ENCODE assay signal across 17 cellular contexts in the genomic region with DNA sequence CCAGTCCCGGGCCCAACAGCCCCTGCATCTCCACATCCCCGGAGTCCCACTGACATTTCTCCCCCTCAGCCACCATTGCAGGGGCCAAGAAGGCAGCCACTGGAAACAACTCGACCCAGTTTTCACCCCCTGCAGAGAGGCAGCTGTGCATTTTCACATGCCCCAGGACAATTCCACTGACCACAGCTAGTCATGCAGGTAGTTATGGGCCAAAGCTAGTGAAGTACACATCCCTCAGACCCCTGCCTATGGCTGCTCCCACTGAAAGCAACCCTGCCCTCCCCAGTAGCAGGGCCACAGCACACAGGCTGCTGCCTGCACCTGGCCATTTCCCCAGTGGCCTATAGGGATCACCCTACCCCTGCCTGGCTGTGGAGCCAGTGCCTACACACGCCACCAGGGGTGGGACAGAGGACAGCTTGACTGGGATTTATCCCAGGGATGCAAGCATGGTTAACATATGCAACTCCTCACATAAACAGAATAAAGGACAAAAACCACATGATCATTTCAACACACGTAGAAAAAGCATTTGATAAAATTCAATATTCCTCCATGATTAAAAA.
DNase-seq lines count a peak whose midpoint lies in the region; ATAC-seq, FAIRE-seq and TF ChIP-seq lines count a peak whose summit lies in the region.
"Had no signal": no experiment of that assay in that cellular context is flagged by ENCODE, and none has a peak within 500 bp of the region (broad histone marks: within the 10 kb centered on the region; RNA-seq: fewer than 3 reads in every experiment).

No MANE protein-coding gene starts in this region.

- H3K23me2 ChIP-seq in H9 (ENCODE audit: insufficient read length, low read depth, low read length, poor library complexity, severe bottlenecking) (no peaks in the 10 kb centered on the region), H1 (ENCODE audit: low read depth, low read length) (no peaks in the 10 kb centered on the region)

- H3K4me2 ChIP-seq in H9 (ENCODE audit: insufficient read depth, insufficient read length, low read length) (no peak overlapping the region), H1 (ENCODE audit: insufficient read depth in 1 of 2, low read depth in 2 of 2, low read length in 2 of 2) (no peak overlapping the region), HepG2 (ENCODE audit: low read depth, low read length) (no peak overlapping the region)

- H2BK12ac ChIP-seq in H9 (ENCODE audit: insufficient read length, low read depth, low read length) (no peak overlapping the region), H1 (ENCODE audit: low read depth, low read length) (no peak overlapping the region)

- H2BK120ac ChIP-seq in H9 (ENCODE audit: low read depth, low read length, poor library complexity, severe bottlenecking), result no peak overlapping the region
- no peak overlapping the region for H2BK120ac ChIP-seq in H1 (replicated peaks; ENCODE audit: low read depth, low read length)

- POLR2A ChIA-PET in H1 (lab: Charles Lee; ENCODE audit: partially characterized antibody) (interaction anchor here (0.6 kb wide), 2 partner anchors 92 to 595 kb away, joined by 4 read pairs; no protein-coding TSS in a partner anchor), HepG2 (lab: Yijun Ruan, JAX) (no interaction called here)

- intact Hi-C loops in HepG2 (cut with micrococcal nuclease; ENCODE audit: unreplicated experiment), result no loop called here

- TF ChIP-seq EP300 in H1 (IDR thresholded peaks at IDR 0.05; ENCODE audit: borderline replicate concordance in 1 of 2, low read depth in 2 of 2, low read length in 2 of 2), result no peak
- TF ChIP-seq EP300 in HepG2 (IDR thresholded peaks at IDR 0.05; ENCODE audit: low read depth in 2 of 2, low read length in 2 of 2), result no peak
- no peak for TF ChIP-seq EP300 in HepG2 (CRISPR knock-in tag; IDR thresholded peaks at IDR 0.05; ENCODE audit: borderline replicate concordance)

- H3K27ac ChIP-seq in H9 (ENCODE audit: insufficient read length, low read depth, low read length) (no peak overlapping the region), H1 (ENCODE audit: low read depth, low read length) (no peak overlapping the region), HepG2 (ENCODE audit: extremely low read length, insufficient read depth, low read length) (no peak overlapping the region)
- H3K27ac ChIP-seq: C4-2B, RWPE1 had no signal

- FAIRE-seq in H1 (lab: Jason Lieb, UNC) (no peak), HepG2 (lab: Jason Lieb, UNC) (no peak), GM19239 (lab: Jason Lieb, UNC) (no peak)
- FAIRE-seq: A204.1 had no signal

- TF ChIP-seq RAD21 in H1 (IDR thresholded peaks at IDR 0.05 in 1 of 2, conservative IDR thresholded peaks at IDR 0.05 in 1 of 2; ENCODE audit: low read depth in 2 of 2, low read length in 2 of 2) (peak; percentile 43 to 54), HepG2 (CRISPR knock-in tag; IDR thresholded peaks at IDR 0.05) (no peak)

- H3K56ac ChIP-seq in H9 (ENCODE audit: insufficient read length, low read depth, low read length), result no peak overlapping the region
- H3K56ac ChIP-seq in H1 (replicated peaks; ENCODE audit: insufficient read length, low read depth, low read length), result no peak overlapping the region

- H3K14ac ChIP-seq in H9 (ENCODE audit: insufficient read depth, low read length), result peak overlapping the region; percentile 56; the same call in 1 of the 2 replicates
- H3K14ac ChIP-seq in H1 (ENCODE audit: insufficient read length), result no peak overlapping the region

- no peak overlapping the region for H2BK15ac ChIP-seq in H9 (ENCODE audit: low read depth, low read length)
- no peak overlapping the region for H2BK15ac ChIP-seq in H1 (ENCODE audit: low read length)

- H3K9ac ChIP-seq in H9 (ENCODE audit: extremely low read depth, insufficient read length, low read length) (no peak overlapping the region), H1 (replicated peaks in 1 of 4; ENCODE audit: extremely low read depth in 1 of 4, low read depth in 3 of 4, low read length in 3 of 4) (no peak overlapping the region), HepG2 (ENCODE audit: insufficient read depth, low read depth, low read length) (no peak overlapping the region)

- H3K79me2 ChIP-seq in H9 (ENCODE audit: insufficient read depth, low read length) (no peaks in the 10 kb centered on the region), H1 (ENCODE audit: control insufficient read depth in 1 of 2, insufficient read depth in 2 of 2, low read length in 2 of 2) (no peaks in the 10 kb centered on the region), HepG2 (ENCODE audit: insufficient read depth, low read length) (no peaks in the 10 kb centered on the region)

- H3K36me3 ChIP-seq in GM06990 (ENCODE audit: control insufficient read depth, insufficient read depth, low read length), result no peaks in the 10 kb centered on the region; the same call in none of the 2 replicates
- no peaks in the 10 kb centered on the region for H3K36me3 ChIP-seq in H1 (ENCODE audit: control insufficient read depth in 2 of 4, insufficient read depth in 4 of 4, low read length in 3 of 4)
- H3K36me3 ChIP-seq in HepG2 (replicated peaks in 1 of 2; ENCODE audit: control insufficient read depth in 1 of 2, insufficient read depth in 2 of 2, low read length in 2 of 2), result no peaks in the 10 kb centered on the region

- H3K18ac ChIP-seq in H9 (ENCODE audit: insufficient read length, low read depth, low read length) (no peak overlapping the region), H1 (ENCODE audit: extremely low read depth, low read length) (no peak overlapping the region)

- H3K79me1 ChIP-seq in H9 (ENCODE audit: insufficient read depth, low read depth, low read length, poor library complexity, severe bottlenecking) (no peaks in the 10 kb centered on the region), H1 (ENCODE audit: low read depth, low read length) (no peaks in the 10 kb centered on the region)

- TF ChIP-seq POLR2A in H1 (IDR thresholded peaks at IDR 0.05; ENCODE audit: control extremely low read depth in 1 of 2, low read depth in 2 of 2, low read length in 2 of 2) (no peak), HepG2 (IDR thresholded peaks at IDR 0.05; ENCODE audit: insufficient read depth in 1 of 2, low read depth in 2 of 2, low read length in 2 of 2) (no peak)

- H4K8ac ChIP-seq in H9 (replicated peaks; ENCODE audit: insufficient read length, low read depth, low read length) (no peak overlapping the region), H1 (ENCODE audit: extremely low read depth, insufficient read depth, low read length) (no peak overlapping the region)

- H4K5ac ChIP-seq in H9 (ENCODE audit: insufficient read length, low read depth, low read length), result no peak overlapping the region
- no peak overlapping the region for H4K5ac ChIP-seq in H1 (ENCODE audit: insufficient read length, low read depth, low read length)

- H3K4me1 Mint-ChIP-seq in H9, result peaks cover 5 to 10% of the 10 kb centered on the region in 2 experiments

- H2AFZ ChIP-seq in H9 (ENCODE audit: low read length) (no peak overlapping the region), H1 (ENCODE audit: low read length) (no peak overlapping the region), HepG2 (ENCODE audit: low read length) (no peak overlapping the region)

- no peak overlapping the region for H2BK5ac ChIP-seq in H9 (ENCODE audit: insufficient read length, low read length)
- no peak overlapping the region for H2BK5ac ChIP-seq in H1 (ENCODE audit: low read depth, low read length)

- H3K4me3 Mint-ChIP-seq in H9, result no peak overlapping the region
- H3K4me3 Mint-ChIP-seq: HFFc6, IgD-negative memory B cell had no signal

- CTCF ChIA-PET in H1 (lab: Charles Lee; ENCODE audit: partially characterized antibody), result interaction anchor here (0.8 to 1.7 kb wide), 4 partner anchors 16 to 31 kb away, joined by 4 to 6 read pairs (median 4); no protein-coding TSS in a partner anchor
- CTCF ChIA-PET in HepG2 (lab: Yijun Ruan, JAX; ENCODE audit: low intra/inter-chr PET ratio, low total read pairs), result no interaction called here

- H3K4ac ChIP-seq in H9 (ENCODE audit: low read depth, low read length) (no peak overlapping the region), H1 (replicated peaks; ENCODE audit: insufficient read length, low read depth, low read length) (no peak overlapping the region)

- H2AK5ac ChIP-seq in H9 (ENCODE audit: insufficient read length, low read length) (no peak overlapping the region), H1 (ENCODE audit: low read depth, low read length) (no peak overlapping the region)

- TF ChIP-seq CTCF in GM06990 (IDR thresholded peaks at IDR 0.05; ENCODE audit: insufficient read depth, low read length, poor library complexity, severe bottlenecking), result peak; percentile 5
- TF ChIP-seq CTCF in H9 (conservative IDR thresholded peaks at IDR 0.05), result peak; percentile 65
- peak; percentile 64 to 87 (median 67) for TF ChIP-seq CTCF in H1 (IDR thresholded peaks at IDR 0.05; ENCODE audit: control extremely low read depth in 1 of 3, insufficient read depth in 1 of 3, low read depth in 1 of 3, low read length in 3 of 3)
- TF ChIP-seq CTCF in HepG2 (CRISPR knock-in tag; IDR thresholded peaks at IDR 0.05), result peak; percentile 13; the same call in 1 of the 2 replicates

- H3K36me3 Mint-ChIP-seq in H9 (ENCODE audit: insufficient read depth in 1 of 3, low read depth in 3 of 3), result no peaks in the 10 kb centered on the region
- H3K36me3 Mint-ChIP-seq: IgD-negative memory B cell had no signal

- in situ Hi-C loops in HepG2 (cut with HindIII; ENCODE audit: extremely low pct_ligation_motif_present, low pct_unique_long_range_greater_than_20kb), result no loop called here

- H3K27me3 ChIP-seq in GM06990 (replicated peaks; ENCODE audit: control insufficient read depth, insufficient read depth, low read length) (no peaks in the 10 kb centered on the region), H9 (ENCODE audit: insufficient read depth, low read length) (no peaks in the 10 kb centered on the region), H1 (replicated peaks in 1 of 4; ENCODE audit: control insufficient read depth in 3 of 4, extremely low read depth in 1 of 4, insufficient read depth in 3 of 4, low read length in 3 of 4) (no peaks in the 10 kb centered on the region), HepG2 (ENCODE audit: control insufficient read depth in 1 of 2, insufficient read depth in 2 of 2, low read length in 2 of 2) (no peaks in the 10 kb centered on the region; a peak in 1 of 5 replicates)

- DNase-seq in GM06990 (ENCODE audit: extremely low read depth, insufficient read length), result no peak
- peak; percentile 64 for DNase-seq in H9
- no peak for DNase-seq in H1 (ENCODE audit: low read depth in 1 of 2, low spot score in 2 of 2)
- no peak for DNase-seq in HepG2 (ENCODE audit: low spot score)
- no peak for DNase-seq in GM19239 (ENCODE audit: insufficient read length, low spot score)
- no peak for DNase-seq in AML-193 (lab: John Stamatoyannopoulos, UW)
- DNase-seq: DMS 273 treated with DMSO at 0.1 percent for 48 hours, HFFc6, NCI-H187, NCI-H345, NCI-H69 had no signal

- ATAC-seq in HepG2, result peak; percentile 98
- ATAC-seq in HG03108 (IDR thresholded peaks at IDR 0.05; ENCODE audit: unreplicated experiment), result no peak
- ATAC-seq in HG02870 (IDR thresholded peaks at IDR 0.05; ENCODE audit: unreplicated experiment), result no peak

- no peaks in the 10 kb centered on the region for H3K27me3 Mint-ChIP-seq in H9 (ENCODE audit: low read depth)

- H3T11ph ChIP-seq in H9 (ENCODE audit: low read length), result no peak overlapping the region

- WGBS in H9 (ENCODE audit: extremely low coverage, insufficient read length, low lambda C conversion rate), result no CpG with 5 or more reads among the region's 5 CpGs
- 81% methylated on average over 5 of the region's 5 CpGs; no CpG with 5 or more reads in 1 of the 2 experiments for WGBS in H1 (ENCODE audit: extremely low coverage in 1 of 2, insufficient coverage in 1 of 2, insufficient read length in 1 of 2, insufficient replicate concordance in 2 of 2, low coverage in 1 of 2, low lambda C conversion rate in 2 of 2, missing lambda C conversion rate in 1 of 2), 2 experiments
- WGBS in HepG2 (ENCODE audit: low lambda C conversion rate), result 0% methylated on average over 4 of the region's 5 CpGs

- no peaks in the 10 kb centered on the region for H4K20me1 ChIP-seq in H9 (ENCODE audit: control insufficient read depth, insufficient read depth, insufficient read length)
- H4K20me1 ChIP-seq in H1 (replicated peaks in 1 of 2; ENCODE audit: control insufficient read depth in 1 of 2, insufficient read depth in 2 of 2, low read length in 2 of 2), result no peaks in the 10 kb centered on the region
- H4K20me1 ChIP-seq in HepG2 (ENCODE audit: insufficient read depth, low read length), result no peaks in the 10 kb centered on the region

- no TSS peak for BruUV-seq in HepG2 (replicated peaks; lab: Mats Ljungman, UMichigan)

- no peak overlapping the region for H3K27ac Mint-ChIP-seq in H9
- H3K27ac Mint-ChIP-seq: HFFc6, IgD-negative memory B cell had no signal

- no peak overlapping the region for H3K23ac ChIP-seq in H9 (ENCODE audit: insufficient read length, low read depth, low read length)
- H3K23ac ChIP-seq in H1 (ENCODE audit: insufficient read length), result no peak overlapping the region

- H3K4me1 ChIP-seq in H9 (ENCODE audit: insufficient read depth, low read length) (no peaks in the 10 kb centered on the region; the same call in 1 of the 2 replicates), H1 (replicated peaks in 1 of 4; ENCODE audit: control insufficient read depth in 3 of 4, insufficient read depth in 4 of 4, low read length in 3 of 4) (peaks cover 0 to 2% (median 0%) of the 10 kb centered on the region in 4 experiments; a peak in 1 of 7 replicates), HepG2 (ENCODE audit: insufficient read depth, low read length) (no peaks in the 10 kb centered on the region)

- H2BK20ac ChIP-seq in H9 (ENCODE audit: low read depth, low read length, poor library complexity, severe bottlenecking) (no peak overlapping the region), H1 (ENCODE audit: low read length) (no peak overlapping the region)

- no peaks in the 10 kb centered on the region for H3K9me3 Mint-ChIP-seq in H9
- H3K9me3 Mint-ChIP-seq: HFFc6 had no signal

- H3K9me3 ChIP-seq in H9 (ENCODE audit: control insufficient read depth, low read depth, low read length), result no peaks in the 10 kb centered on the region
- no peaks in the 10 kb centered on the region for H3K9me3 ChIP-seq in H1 (ENCODE audit: insufficient read depth in 2 of 2, low read depth in 1 of 2, low read length in 1 of 2)
- H3K9me3 ChIP-seq in HepG2 (ENCODE audit: low read length), result no peaks in the 10 kb centered on the region

- no peak overlapping the region for H4K91ac ChIP-seq in H9 (ENCODE audit: insufficient read length, low read depth, low read length)
- no peak overlapping the region for H4K91ac ChIP-seq in H1 (replicated peaks; ENCODE audit: insufficient read length, low read length)

- H3K4me3 ChIP-seq in GM06990 (replicated peaks; ENCODE audit: low read depth, low read length) (no peak overlapping the region), H1 (ENCODE audit: extremely low read depth in 1 of 4, insufficient read depth in 2 of 4, low read depth in 3 of 4, low read length in 4 of 4) (no peak overlapping the region), HepG2 (replicated peaks in 1 of 3; ENCODE audit: insufficient read depth in 1 of 3, low read depth in 2 of 3, low read length in 3 of 3) (no peak overlapping the region)

Comparison
In these comparisons a context has a peak if more than half of its experiments do, and no peak if none do; other contexts are left out.
1. CTCF ChIP-seq: peak in every context shown above with its lines; median percentile 67 in H1; 65 in H9; 13 in HepG2; 5 in GM06990.